18 cellular contexts compared by ENCODE assay signal in genomic region chr6:169175360-169175887, GRCh38.
DNase-seq lines count a peak whose midpoint lies in the region; ATAC-seq, FAIRE-seq and TF ChIP-seq lines count a peak whose summit lies in the region.
"Had no signal": no experiment of that assay in that cellular context is flagged by ENCODE, and none has a peak within 500 bp of the region (broad histone marks: within the 10 kb centered on the region; RNA-seq: fewer than 3 reads in every experiment).

No MANE protein-coding gene starts in this region.

- H3K4me1 Mint-ChIP-seq in glutamatergic neuron (ENCODE audit: low read depth, unreplicated experiment): peaks cover 5% of the 10 kb centered on the region
- H3K4me1 Mint-ChIP-seq in activated T-cell treated with anti-CD3 and anti-CD28 coated beads, Interleukin-2, amount 50 U/mL, for 24 hours (ENCODE audit: low read depth): no peaks in the 10 kb centered on the region

- H2AK5ac ChIP-seq in trophoblast cell (ENCODE audit: low read length): no peak overlapping the region

- H3K4me1 ChIP-seq in trophoblast cell (ENCODE audit: control insufficient read depth in 1 of 2, insufficient read depth in 2 of 2, low read length in 2 of 2): peaks cover 8 to 11% of the 10 kb centered on the region in 2 experiments

- DNase-seq in H7 (peak; percentile 20), MV-4-11 (lab: John Stamatoyannopoulos, UW) (peak; percentile 45), glutamatergic neuron (no peak), trophoblast cell (no peak), NCI-H187 treated with DMSO at 0.1 percent for 48 hours (lab: John Stamatoyannopoulos, UW) (no peak), GM19239 (ENCODE audit: insufficient read length, low spot score) (no peak)
- no peak for DNase-seq in activated T-cell treated with anti-CD3 and anti-CD28 coated beads, Interleukin-2, amount 50 U/mL, for 24 hours
- DNase-seq: ACHN, AML-193, DMS 273 treated with DMSO at 0.1 percent for 48 hours, DND-41, NCI-H1105, NCI-H510A treated with DMSO at 0.1 percent for 48 hours had no signal

- H3K27ac ChIP-seq in trophoblast cell (ENCODE audit: low read depth, low read length): no peak overlapping the region
- H3K27ac ChIP-seq: C4-2B, KMS-11 had no signal

- H4K12ac ChIP-seq in trophoblast cell (ENCODE audit: low read depth, low read length): no peak overlapping the region

- no peak overlapping the region for H2AFZ ChIP-seq in trophoblast cell (ENCODE audit: insufficient read depth, low read length, poor library complexity)

- H2BK5ac ChIP-seq in trophoblast cell (ENCODE audit: low read depth, low read length, poor library complexity): peak overlapping the region; percentile 43

- no peak for ATAC-seq in GM19328 (IDR thresholded peaks at IDR 0.05; ENCODE audit: unreplicated experiment)
- ATAC-seq: HepG2 had no signal

- peaks cover 8% of the 10 kb centered on the region for H3K79me1 ChIP-seq in trophoblast cell (ENCODE audit: low read length)

- H3K27me3 Mint-ChIP-seq in glutamatergic neuron (ENCODE audit: unreplicated experiment): peaks cover 10% of the 10 kb centered on the region
- H3K27me3 Mint-ChIP-seq in activated T-cell treated with anti-CD3 and anti-CD28 coated beads, Interleukin-2, amount 50 U/mL, for 24 hours: peaks cover 14% of the 10 kb centered on the region

- no peak overlapping the region for H2BK12ac ChIP-seq in trophoblast cell (ENCODE audit: low read length)

- no peaks in the 10 kb centered on the region for H3K27me3 ChIP-seq in H7 (ENCODE audit: control insufficient read depth, insufficient read depth, low read length)
- H3K27me3 ChIP-seq in trophoblast cell (ENCODE audit: insufficient read depth, low read length): no peaks in the 10 kb centered on the region

- peaks cover 2% of the 10 kb centered on the region for H3K9me3 ChIP-seq in trophoblast cell (ENCODE audit: insufficient read depth, low read depth, low read length)

- peak overlapping the region; percentile 54 for H4K8ac ChIP-seq in trophoblast cell (ENCODE audit: low read depth, low read length)

- no peak for TF ChIP-seq CTCF in glutamatergic neuron (IDR thresholded peaks at IDR 0.05; ENCODE audit: partially characterized antibody, unreplicated experiment)

- no peak for FAIRE-seq in GM19239 (lab: Jason Lieb, UNC)
- FAIRE-seq: H1, HepG2 had no signal

- no peak overlapping the region for H3K23ac ChIP-seq in trophoblast cell (ENCODE audit: low read length)

- peaks cover 2% of the 10 kb centered on the region for H3K9me3 Mint-ChIP-seq in glutamatergic neuron (ENCODE audit: unreplicated experiment)
- no peaks in the 10 kb centered on the region for H3K9me3 Mint-ChIP-seq in activated T-cell treated with anti-CD3 and anti-CD28 coated beads, Interleukin-2, amount 50 U/mL, for 24 hours

- H4K91ac ChIP-seq in trophoblast cell (ENCODE audit: low read depth, low read length): no peak overlapping the region

- H3K4ac ChIP-seq in trophoblast cell (ENCODE audit: low read depth, low read length): no peak overlapping the region

- H3K14ac ChIP-seq in trophoblast cell (ENCODE audit: low read length): no peak overlapping the region

- H3K36me3 ChIP-seq in H7 (replicated peaks; ENCODE audit: control insufficient read depth, insufficient read depth, low read length) (no peaks in the 10 kb centered on the region), trophoblast cell (ENCODE audit: control insufficient read depth in 1 of 2, insufficient read depth in 2 of 2, low read length in 2 of 2) (no peaks in the 10 kb centered on the region)

- no CpG with 5 or more reads among the region's 15 CpGs for WGBS in trophoblast cell (ENCODE audit: extremely low coverage, insufficient coverage, insufficient read length)

- H3K36me3 Mint-ChIP-seq in glutamatergic neuron (ENCODE audit: unreplicated experiment): peaks cover 3% of the 10 kb centered on the region
- H3K36me3 Mint-ChIP-seq in activated T-cell treated with anti-CD3 and anti-CD28 coated beads, Interleukin-2, amount 50 U/mL, for 24 hours (ENCODE audit: low read depth): no peaks in the 10 kb centered on the region

- peak overlapping the region; percentile 56 for H3K27ac Mint-ChIP-seq in glutamatergic neuron (ENCODE audit: unreplicated experiment)
- H3K27ac Mint-ChIP-seq in activated T-cell treated with anti-CD3 and anti-CD28 coated beads, Interleukin-2, amount 50 U/mL, for 24 hours: no peak overlapping the region

- H3K79me2 ChIP-seq in trophoblast cell (ENCODE audit: control insufficient read depth, insufficient read depth, low read length, poor library complexity): no peaks in the 10 kb centered on the region

- no peak overlapping the region for H3K9ac ChIP-seq in trophoblast cell (ENCODE audit: low read length)
- H3K9ac ChIP-seq: KMS-11 had no signal

- H2BK120ac ChIP-seq in trophoblast cell (ENCODE audit: insufficient read depth, low read length, poor library complexity): no peak overlapping the region

- H3K4me3 ChIP-seq in H7 (ENCODE audit: insufficient read depth, low read depth, low read length): no peak overlapping the region
- no peak overlapping the region for H3K4me3 ChIP-seq in trophoblast cell (ENCODE audit: low read depth, low read length)

- H3K18ac ChIP-seq in trophoblast cell (ENCODE audit: low read length): no peak overlapping the region

- H3K4me2 ChIP-seq in trophoblast cell (ENCODE audit: low read length): no peak overlapping the region
- H3K4me2 ChIP-seq: KMS-11 had no signal

- peak overlapping the region; percentile 23 for H3K4me3 Mint-ChIP-seq in glutamatergic neuron (ENCODE audit: unreplicated experiment)
- H3K4me3 Mint-ChIP-seq in activated T-cell treated with anti-CD3 and anti-CD28 coated beads, Interleukin-2, amount 50 U/mL, for 24 hours: no peak overlapping the region

Comparison
In these comparisons a context has a peak if more than half of its experiments do, and no peak if none do; other contexts are left out.
1. DNase-seq: peak in H7 (single experiment) and MV-4-11 (single experiment); none in glutamatergic neuron (single experiment), trophoblast cell (0 of 2), activated T-cell treated with anti-CD3 and anti-CD28 coated beads, Interleukin-2, amount 50 U/mL, for 24 hours (single experiment), NCI-H187 treated with DMSO at 0.1 percent for 48 hours (single experiment) and GM19239 (single experiment).